Comparison of ENCODE assay signal across 26 cellular contexts in the genomic region with DNA sequence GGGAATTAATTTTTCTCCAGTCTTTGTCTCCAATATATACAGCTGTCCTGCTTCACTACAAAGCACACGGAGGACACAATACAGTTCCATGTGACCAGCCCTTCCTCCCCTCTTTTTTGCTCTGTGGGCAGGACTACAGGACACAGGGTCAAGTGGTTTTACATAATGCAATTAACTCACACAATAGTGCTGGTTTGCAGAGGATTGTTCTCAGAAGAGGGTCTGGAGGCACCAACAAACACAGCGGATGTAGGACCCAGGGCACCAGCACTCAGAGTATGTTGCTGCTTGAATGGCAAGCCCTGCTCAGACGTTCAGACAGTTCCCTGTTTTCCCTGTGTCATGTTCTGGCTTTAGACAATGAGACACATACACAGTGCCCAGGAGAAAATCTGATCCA. TPM values are rescaled to one million over a fixed set of nuclear protein-coding genes. Genes with fewer than 3 reads are reported as not detected.
"Had no signal": no experiment of that assay in that cellular context is flagged by ENCODE, and none has a peak within 500 bp of the region (broad histone marks: within the 10 kb centered on the region; RNA-seq: fewer than 3 reads in every experiment).

No MANE protein-coding gene starts in this region.

- H3K9me3 ChIP-seq: adrenal gland, ascending aorta had no signal

- H3K4me3 ChIP-seq: adrenal gland, ascending aorta, breast epithelium, coronary artery, dorsolateral prefrontal cortex, heart left ventricle had no signal

- H3K36me3 ChIP-seq: adrenal gland, ascending aorta, breast epithelium, heart left ventricle had no signal

- H3K4me1 ChIP-seq: ascending aorta, breast epithelium, heart left ventricle had no signal

- ATAC-seq: activated CD4-positive, alpha-beta T cell treated with anti-CD3 and anti-CD28 coated beads for 36 hours; activated CD8-positive, alpha-beta memory T cell treated with anti-CD3 and anti-CD28 coated beads, Interleukin-2, amount 10 ng/mL, durations not matched to agents 7 days and 5 days; activated CD8-positive, alpha-beta T cell treated with anti-CD3 and anti-CD28 coated beads, Interleukin-2, amount 10 ng/mL, durations not matched to agents 7 days and 5 days; activated naive CD8-positive, alpha-beta T cell treated with anti-CD3 and anti-CD28 coated beads, Interleukin-2, amount 50 U/mL, for 24 hours; esophagus mucosa; heart left ventricle; T-cell had no signal

- DNase-seq: activated CD4-positive, alpha-beta memory T cell treated with anti-CD3 and anti-CD28 coated beads for 36 hours; activated CD4-positive, alpha-beta T cell treated with anti-CD3 and anti-CD28 coated beads for 36 hours; activated CD4-positive, alpha-beta T cell treated with anti-CD3 and anti-CD28 coated beads, Interleukin-2, amount 10 ng/mL, durations not matched to agents 24 days and 14 days; activated CD4-positive, CD25-positive, alpha-beta regulatory T cell; activated CD4-positive, CD25-positive, alpha-beta regulatory T cell treated with anti-CD3 and anti-CD28 coated beads, Interleukin-2, amount 50 U/mL, for 72 hours; activated CD8-positive, alpha-beta memory T cell treated with anti-CD3 and anti-CD28 coated beads, Interleukin-2, amount 10 ng/mL, durations not matched to agents 7 days and 5 days; activated CD8-positive, alpha-beta memory T cell treated with anti-CD3 and anti-CD28 coated beads, Interleukin-2, amount 50 U/mL, for 4 hours; activated CD8-positive, alpha-beta T cell treated with anti-CD3 and anti-CD28 coated beads, Interleukin-2, amount 10 ng/mL, durations not matched to agents 7 days and 5 days; activated effector memory CD4-positive, alpha-beta T cell treated with anti-CD3 and anti-CD28 coated beads, Interleukin-2, amount 50 U/mL, for 16 hours; activated naive CD4-positive, alpha-beta T cell treated with anti-CD3 and anti-CD28 coated beads for 36 hours; activated naive CD8-positive, alpha-beta T cell treated with anti-CD3 and anti-CD28 coated beads for 36 hours; activated naive CD8-positive, alpha-beta T cell treated with anti-CD3 and anti-CD28 coated beads, Interleukin-2, amount 50 U/mL, for 24 hours; activated T-cell treated with anti-CD3 and anti-CD28 coated beads, Interleukin-2, amount 50 U/mL, for 1 hour; activated T-cell treated with anti-CD3 and anti-CD28 coated beads, Interleukin-2, amount 50 U/mL, for 48 hours; adrenal gland; dorsolateral prefrontal cortex; effector memory CD4-positive, alpha-beta T cell; endodermal cell; foreskin fibroblast; glutamatergic neuron; heart left ventricle; T-cell had no signal

- H3K27me3 ChIP-seq: adrenal gland, ascending aorta had no signal

- H3K27ac ChIP-seq: ascending aorta, breast epithelium, coronary artery, dorsolateral prefrontal cortex, heart left ventricle had no signal

RNA-seq across cellular contexts. Expression of a gene that starts 52.0 kb away (rescaled TPM):
- total RNA-seq: activated CD4-positive, alpha-beta memory T cell treated with anti-CD3 and anti-CD28 coated beads for 36 hours; activated CD4-positive, alpha-beta T cell treated with anti-CD3 and anti-CD28 coated beads for 36 hours; activated CD4-positive, alpha-beta T cell treated with anti-CD3 and anti-CD28 coated beads, Interleukin-2, amount 10 ng/mL, durations not matched to agents 24 days and 14 days; activated CD8-positive, alpha-beta memory T cell treated with anti-CD3 and anti-CD28 coated beads, Interleukin-2, amount 10 ng/mL, durations not matched to agents 7 days and 5 days; activated CD8-positive, alpha-beta T cell treated with anti-CD3 and anti-CD28 coated beads, Interleukin-2, amount 10 ng/mL, durations not matched to agents 7 days and 5 days; activated naive CD4-positive, alpha-beta T cell treated with anti-CD3 and anti-CD28 coated beads for 36 hours; activated naive CD8-positive, alpha-beta T cell treated with anti-CD3 and anti-CD28 coated beads for 36 hours had no signal
